ENCODE assay signal across 17 cellular contexts in the genomic region with DNA sequence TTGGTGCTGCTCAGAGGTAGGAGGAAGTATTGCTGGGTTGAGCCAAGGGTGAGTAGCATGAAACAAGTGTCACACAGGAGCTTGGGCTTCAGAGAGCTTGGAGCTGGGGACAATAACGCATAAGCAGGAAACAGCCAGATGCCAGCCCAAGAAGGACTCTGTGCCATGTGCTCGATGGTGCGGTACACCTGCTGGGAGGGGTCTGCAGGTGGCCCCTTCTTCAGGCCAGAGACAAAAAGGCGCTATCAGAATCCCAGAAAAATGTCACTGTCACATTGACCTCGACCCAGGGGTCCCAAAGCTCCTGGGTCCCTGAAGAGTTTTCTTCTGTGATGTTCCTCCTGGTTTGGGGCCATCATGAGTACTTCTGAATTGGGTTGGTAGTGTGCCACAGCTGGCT.
"Had no signal": no experiment of that assay in that cellular context is flagged by ENCODE, and none has a peak within 500 bp of the region (broad histone marks: within the 10 kb centered on the region; RNA-seq: fewer than 3 reads in every experiment).

No MANE protein-coding gene starts in this region.

- H3K27ac ChIP-seq: HL-60, RWPE1 had no signal

- DNase-seq: KBM-7, NCI-H1092, NCI-H1105 treated with DMSO at 0.1 percent for 48 hours, NCI-H1417 treated with DMSO at 0.1 percent for 48 hours, NCI-H146, NCI-H1694 treated with DMSO at 0.1 percent for 48 hours, NCI-H1930, NCI-H2081, NCI-H2107, NCI-H2227 treated with DMSO at 0.1 percent for 48 hours, NCI-H524, NCI-H69, NCI-H774, PC-3, SHP77 had no signal
